Comparison of ENCODE assay signal across 8 cellular contexts in genomic region chr3:187000711-187001151, GRCh38.
DNase-seq lines count a peak whose midpoint lies in the region; ATAC-seq and TF ChIP-seq lines count a peak whose summit lies in the region.

No MANE protein-coding gene starts in this region.

- no peaks in the 10 kb centered on the region for H3K27me3 ChIP-seq in CD8-positive, alpha-beta T cell (ENCODE audit: insufficient read depth, low read length)
- H3K27me3 ChIP-seq in dorsolateral prefrontal cortex = no peaks in the 10 kb centered on the region

- peaks cover 3% of the 10 kb centered on the region for H3K9me3 Mint-ChIP-seq in CD8-positive, alpha-beta T cell
- peaks cover 8% of the 10 kb centered on the region for H3K9me3 Mint-ChIP-seq in activated naive CD4-positive, alpha-beta T cell treated with anti-CD3 and anti-CD28 coated beads, Interleukin-2, amount 50 U/mL, for 24 hours

- peaks cover 67% of the 10 kb centered on the region for H3K36me3 Mint-ChIP-seq in CD8-positive, alpha-beta T cell
- peaks cover 23% of the 10 kb centered on the region for H3K36me3 Mint-ChIP-seq in activated naive CD4-positive, alpha-beta T cell treated with anti-CD3 and anti-CD28 coated beads, Interleukin-2, amount 50 U/mL, for 24 hours

- peak overlapping the region; percentile 11 for H3K4me3 Mint-ChIP-seq in CD8-positive, alpha-beta T cell
- peak overlapping the region; percentile 31 for H3K4me3 Mint-ChIP-seq in activated naive CD4-positive, alpha-beta T cell treated with anti-CD3 and anti-CD28 coated beads, Interleukin-2, amount 50 U/mL, for 24 hours

- intact Hi-C loops in CD8-positive, alpha-beta T cell (cut with DNase I, micrococcal nuclease) = no loop called here
- intact Hi-C loops in dorsolateral prefrontal cortex (cut with DNase I) = no loop called here

- no peaks in the 10 kb centered on the region for H3K36me3 ChIP-seq in CD8-positive, alpha-beta T cell (ENCODE audit: insufficient read depth, low read length)

- H3K27me3 Mint-ChIP-seq in CD8-positive, alpha-beta T cell (ENCODE audit: low read depth) = no peaks in the 10 kb centered on the region
- no peaks in the 10 kb centered on the region for H3K27me3 Mint-ChIP-seq in activated naive CD4-positive, alpha-beta T cell treated with anti-CD3 and anti-CD28 coated beads, Interleukin-2, amount 50 U/mL, for 24 hours

- H3K4me3 ChIP-seq in CD8-positive, alpha-beta T cell (ENCODE audit: low read depth, low read length) = no peak overlapping the region
- H3K4me3 ChIP-seq in dorsolateral prefrontal cortex = no peak overlapping the region

- DNase-seq in CD8-positive, alpha-beta T cell = no peak
- DNase-seq in NCI-H1694 treated with DMSO at 0.1 percent for 48 hours (lab: John Stamatoyannopoulos, UW) (no peak), NCI-H2196 (lab: John Stamatoyannopoulos, UW; ENCODE audit: unreplicated experiment) (no peak), NCI-H524 treated with DMSO at 0.1 percent for 48 hours (lab: John Stamatoyannopoulos, UW) (no peak), dorsolateral prefrontal cortex (no peak)

- peaks cover 55% of the 10 kb centered on the region for H3K4me1 Mint-ChIP-seq in CD8-positive, alpha-beta T cell (ENCODE audit: low read depth)
- peaks cover 72% of the 10 kb centered on the region for H3K4me1 Mint-ChIP-seq in activated naive CD4-positive, alpha-beta T cell treated with anti-CD3 and anti-CD28 coated beads, Interleukin-2, amount 50 U/mL, for 24 hours

- H3K4me1 ChIP-seq in CD8-positive, alpha-beta T cell (ENCODE audit: insufficient read depth, low read length) = peaks cover 9% of the 10 kb centered on the region

- CTCF ChIA-PET in CD8-positive, alpha-beta T cell (lab: Charles Lee) = interaction anchor here (1.8 kb wide), 1 partner anchor 139 kb away, joined by 4 read pairs; the partner anchor contains the start of gene RPL39L

- H3K9me3 ChIP-seq in CD8-positive, alpha-beta T cell (ENCODE audit: low read length) = no peaks in the 10 kb centered on the region

- POLR2A ChIA-PET in CD8-positive, alpha-beta T cell (lab: Charles Lee) = no interaction called here

- no peak overlapping the region for H3K27ac ChIP-seq in CD8-positive, alpha-beta T cell (ENCODE audit: low read depth, low read length)
- peak overlapping the region in 27 of 59 donors; percentile 1 to 73 (median 45) for H3K27ac ChIP-seq in dorsolateral prefrontal cortex

- no peak for TF ChIP-seq CTCF in CD8-positive, alpha-beta T cell (IDR thresholded peaks at IDR 0.05)
- no peak for TF ChIP-seq CTCF in dorsolateral prefrontal cortex (IDR thresholded peaks at IDR 0.05 in 54 of 56, conservative IDR thresholded peaks at IDR 0.05 in 2 of 56; ENCODE audit: low read depth in 1 of 56, partially characterized antibody in 56 of 56)

- H3K27ac Mint-ChIP-seq in CD8-positive, alpha-beta T cell = peak overlapping the region; percentile 62
- peak overlapping the region; percentile 93 for H3K27ac Mint-ChIP-seq in activated naive CD4-positive, alpha-beta T cell treated with anti-CD3 and anti-CD28 coated beads, Interleukin-2, amount 50 U/mL, for 24 hours

- ATAC-seq in CD8-positive, alpha-beta T cell = peak; percentile 17
- peak; percentile 73 for ATAC-seq in GM19455 (IDR thresholded peaks at IDR 0.05; ENCODE audit: unreplicated experiment)
- ATAC-seq in HG03342 (IDR thresholded peaks at IDR 0.05; ENCODE audit: unreplicated experiment) = peak; percentile 54

Comparison
In these comparisons a context has a peak if more than half of its experiments do, and no peak if none do; other contexts are left out.
1. ATAC-seq: peak in every context shown above with its lines; median percentile 73 in GM19455; 54 in HG03342; 17 in CD8-positive, alpha-beta T cell.